19 cellular contexts compared by ENCODE assay signal in genomic region chr9:5667391-5667790, GRCh38.
"Had no signal": no experiment of that assay in that cellular context is flagged by ENCODE, and none has a peak within 500 bp of the region (broad histone marks: within the 10 kb centered on the region; RNA-seq: fewer than 3 reads in every experiment).

No MANE protein-coding gene starts in this region.

- H3K27me3 Mint-ChIP-seq: IgD-negative memory B cell had no signal

- ATAC-seq: K562 had no signal

- DNase-seq: NCI-H1092 treated with DMSO at 0.1 percent for 48 hours; NCI-H1436; NCI-H187; NCI-H2029; NCI-H2081 treated with DMSO at 0.1 percent for 48 hours; NCI-H2171; NCI-H226; NCI-H446; NCI-H510A; NCI-H524 treated with DMSO at 0.1 percent for 48 hours; NCI-H69; NCI-H774; NK-92 treated with Interleukin-12 subunit alpha and Interleukin-12 subunit beta, amount 100 ng/mL, for 24 hours; Right ventricle myocardium superior; RPMI8226; SIG-M5 had no signal

- H3K27ac Mint-ChIP-seq: IgD-negative memory B cell had no signal

- H3K9me3 ChIP-seq: SJSA1 had no signal

- H3K4me3 Mint-ChIP-seq: IgD-negative memory B cell had no signal
